In genomic region chr15:29379647-29380046, GRCh38 we compare ENCODE assay signal across 31 cellular contexts.
"Had no signal": no experiment of that assay in that cellular context is flagged by ENCODE, and none has a peak within 500 bp of the region (broad histone marks: within the 10 kb centered on the region; RNA-seq: fewer than 3 reads in every experiment).

No MANE protein-coding gene starts in this region.

- ATAC-seq: activated CD4-positive, CD25-positive, alpha-beta regulatory T cell treated with anti-CD3 and anti-CD28 coated beads, Interleukin-2, amount 50 U/mL, for 24 hours; activated CD8-positive, alpha-beta T cell treated with anti-CD3 and anti-CD28 coated beads for 36 hours; activated naive CD8-positive, alpha-beta T cell treated with anti-CD3 and anti-CD28 coated beads, Interleukin-2, amount 50 U/mL, for 24 hours; activated T-cell treated with anti-CD3 and anti-CD28 coated beads, Interleukin-2, amount 50 U/mL, for 4 hours; esophagus mucosa; heart left ventricle; T-helper 17 cell had no signal

- H3K27me3 ChIP-seq: adrenal gland, ascending aorta, breast epithelium, cardiac muscle cell, colonic mucosa had no signal

- DNase-seq: activated B cell treated with CpG ODN at 0.5 μM for 24 hours; activated CD4-positive, alpha-beta T cell treated with anti-CD3 and anti-CD28 coated beads for 48 hours; activated CD4-positive, alpha-beta T cell treated with anti-CD3 and anti-CD28 coated beads, Interleukin-2, amount 50 U/mL, for 1 hour; activated CD4-positive, alpha-beta T cell treated with anti-CD3 and anti-CD28 coated beads, Interleukin-2, amount 50 U/mL, for 48 hours; activated CD8-positive, alpha-beta memory T cell treated with anti-CD3 and anti-CD28 coated beads for 24 hours; activated CD8-positive, alpha-beta T cell treated with anti-CD3 and anti-CD28 coated beads for 36 hours; activated effector memory CD4-positive, alpha-beta T cell treated with anti-CD3 and anti-CD28 coated beads, Interleukin-2, amount 50 U/mL, for 16 hours; activated naive CD4-positive, alpha-beta T cell treated with anti-CD3 and anti-CD28 coated beads for 36 hours; activated naive CD8-positive, alpha-beta T cell treated with anti-CD3 and anti-CD28 coated beads for 36 hours; activated naive CD8-positive, alpha-beta T cell treated with anti-CD3 and anti-CD28 coated beads, Interleukin-2, amount 50 U/mL, for 24 hours; activated T-cell treated with anti-CD3 and anti-CD28 coated beads, Interleukin-2, amount 50 U/mL, for 4 hours; adrenal gland; central memory CD4-positive, alpha-beta T cell; cerebellar nuclear complex; colonic mucosa; effector CD8-positive, alpha-beta T cell; foreskin fibroblast; heart left ventricle; T-helper 1 cell; T-helper 17 cell; T1000; WERI-Rb-1 had no signal

- H3K9me3 ChIP-seq: adrenal gland, ascending aorta, breast epithelium, colonic mucosa, heart left ventricle had no signal

- H3K4me1 Mint-ChIP-seq: activated B cell treated with CpG ODN at 0.5 μM for 24 hours; activated naive CD4-positive, alpha-beta T cell treated with anti-CD3 and anti-CD28 coated beads, Interleukin-2, amount 50 U/mL, for 24 hours; activated naive CD8-positive, alpha-beta T cell treated with anti-CD3 and anti-CD28 coated beads, Interleukin-2, amount 50 U/mL, for 24 hours; T-helper 17 cell had no signal

- H3K27ac ChIP-seq: adrenal gland, ascending aorta, breast epithelium, cardiac muscle cell, colonic mucosa, heart left ventricle, WERI-Rb-1 had no signal

- H3K9me3 Mint-ChIP-seq: activated B cell treated with CpG ODN at 0.5 μM for 24 hours; activated CD8-positive, alpha-beta T cell treated with anti-CD3 and anti-CD28 coated beads for 36 hours; activated naive CD4-positive, alpha-beta T cell treated with anti-CD3 and anti-CD28 coated beads for 36 hours; activated naive CD4-positive, alpha-beta T cell treated with anti-CD3 and anti-CD28 coated beads, Interleukin-2, amount 50 U/mL, for 24 hours; activated naive CD8-positive, alpha-beta T cell treated with anti-CD3 and anti-CD28 coated beads for 36 hours; activated naive CD8-positive, alpha-beta T cell treated with anti-CD3 and anti-CD28 coated beads, Interleukin-2, amount 50 U/mL, for 24 hours; activated T-cell treated with anti-CD3 and anti-CD28 coated beads, Interleukin-2, amount 50 U/mL, for 4 hours; activated T-helper 2 cell treated with anti-CD3 and anti-CD28 coated beads, Interferon-gamma antibody, Interleukin-2, Interleukin-4, amounts not matched to agents 10 μg/mL and 5 μg/mL and 100 μg/mL, durations not matched to agents 14 hours and 24 hours and 36 hours; brain; T-helper 2 cell treated with Interferon-gamma antibody and Interleukin-4, amounts not matched to agents 5 μg/mL and 100 μg/mL, for 36 hours had no signal

- H3K27me3 Mint-ChIP-seq: activated B cell treated with CpG ODN at 0.5 μM for 24 hours had no signal

- H3K4me1 ChIP-seq: adrenal gland, ascending aorta, breast epithelium, colonic mucosa, heart left ventricle had no signal

- H3K4me3 ChIP-seq: adrenal gland, ascending aorta, breast epithelium, cardiac muscle cell, colonic mucosa, heart left ventricle had no signal

- H3K36me3 Mint-ChIP-seq: activated naive CD4-positive, alpha-beta T cell treated with anti-CD3 and anti-CD28 coated beads, Interleukin-2, amount 50 U/mL, for 24 hours; activated naive CD8-positive, alpha-beta T cell treated with anti-CD3 and anti-CD28 coated beads for 36 hours; brain had no signal

- H3K36me3 ChIP-seq: adrenal gland, ascending aorta, breast epithelium, cardiac muscle cell, colonic mucosa, heart left ventricle, WERI-Rb-1 had no signal

- H3K27ac Mint-ChIP-seq: activated B cell treated with CpG ODN at 0.5 μM for 24 hours; activated CD8-positive, alpha-beta T cell treated with anti-CD3 and anti-CD28 coated beads for 36 hours; activated naive CD4-positive, alpha-beta T cell treated with anti-CD3 and anti-CD28 coated beads for 36 hours; activated naive CD4-positive, alpha-beta T cell treated with anti-CD3 and anti-CD28 coated beads, Interleukin-2, amount 50 U/mL, for 24 hours; activated naive CD8-positive, alpha-beta T cell treated with anti-CD3 and anti-CD28 coated beads for 36 hours; activated naive CD8-positive, alpha-beta T cell treated with anti-CD3 and anti-CD28 coated beads, Interleukin-2, amount 50 U/mL, for 24 hours; activated T-helper 2 cell treated with anti-CD3 and anti-CD28 coated beads, Interferon-gamma antibody, Interleukin-2, Interleukin-4, amounts not matched to agents 10 μg/mL and 5 μg/mL and 100 μg/mL, durations not matched to agents 14 hours and 24 hours and 36 hours; T-helper 17 cell; T-helper 2 cell treated with Interferon-gamma antibody and Interleukin-4, amounts not matched to agents 5 μg/mL and 100 μg/mL, for 36 hours had no signal

- H3K4me3 Mint-ChIP-seq: activated B cell treated with CpG ODN at 0.5 μM for 24 hours; activated CD8-positive, alpha-beta T cell treated with anti-CD3 and anti-CD28 coated beads for 36 hours; activated naive CD4-positive, alpha-beta T cell treated with anti-CD3 and anti-CD28 coated beads for 36 hours; activated naive CD4-positive, alpha-beta T cell treated with anti-CD3 and anti-CD28 coated beads, Interleukin-2, amount 50 U/mL, for 24 hours; activated naive CD8-positive, alpha-beta T cell treated with anti-CD3 and anti-CD28 coated beads for 36 hours; activated naive CD8-positive, alpha-beta T cell treated with anti-CD3 and anti-CD28 coated beads, Interleukin-2, amount 50 U/mL, for 24 hours; activated T-cell treated with anti-CD3 and anti-CD28 coated beads, Interleukin-2, amount 50 U/mL, for 4 hours; brain; T-helper 17 cell; T-helper 2 cell treated with Interferon-gamma antibody and Interleukin-4, amounts not matched to agents 5 μg/mL and 100 μg/mL, for 36 hours had no signal
